In the genomic region with DNA sequence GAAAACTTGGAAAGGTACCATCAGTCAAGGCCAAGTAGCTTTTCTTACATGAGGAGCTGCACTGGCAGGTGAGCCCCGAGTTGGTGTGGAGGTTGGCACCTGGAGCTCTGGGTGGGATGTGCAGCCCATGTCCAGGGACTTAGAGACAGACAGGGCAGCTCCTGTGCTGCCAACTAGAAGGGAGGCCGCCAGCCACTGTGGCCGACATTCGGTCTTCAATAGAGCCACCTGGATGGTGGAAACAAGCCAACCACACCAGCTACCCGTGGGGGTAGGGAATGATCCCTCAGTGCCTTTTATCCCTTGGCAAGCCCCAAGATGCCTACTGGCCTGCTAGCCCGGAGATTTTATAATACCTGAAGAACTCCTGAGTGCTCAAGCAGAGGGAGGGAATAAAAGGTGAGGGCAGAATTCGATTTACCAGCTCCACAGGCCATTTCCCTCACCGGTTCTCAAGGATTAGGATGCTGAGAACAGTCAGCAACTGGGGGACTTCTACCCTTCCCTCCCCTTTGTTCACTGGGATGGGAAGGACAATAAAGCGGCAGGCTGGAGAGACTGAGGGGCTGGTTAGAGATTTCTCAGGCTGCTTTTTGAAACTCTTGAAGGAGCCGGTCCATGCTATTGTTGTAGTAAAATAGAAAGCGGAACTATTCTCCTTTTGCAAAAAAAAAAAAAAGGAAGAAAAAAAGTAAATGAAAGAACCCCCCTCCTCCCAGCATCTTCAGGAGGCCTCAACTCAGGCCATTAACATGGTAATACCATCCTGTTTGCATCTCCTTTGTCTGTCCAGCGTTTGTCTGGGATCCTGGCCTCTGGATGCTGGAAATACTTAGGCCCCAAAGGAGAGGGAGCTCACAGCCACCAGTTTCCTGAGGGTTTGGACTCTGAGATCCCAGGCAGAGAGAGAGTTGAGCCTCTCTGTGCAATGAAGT, we compare ENCODE assay signal across 1 cellular context.
TF ChIP-seq lines count a peak whose summit lies in the region.

No MANE protein-coding gene starts in this region.

TF ChIP-seq in H1, 55 proteins besides CTCF, POLR2A, EP300 and RAD21 (continued from another document):
- TF ChIP-seq KDM4A (IDR thresholded peaks at IDR 0.05; ENCODE audit: low read depth, low read length, severe bottlenecking): no peak
- TF ChIP-seq TAF1 (IDR thresholded peaks at IDR 0.05; ENCODE audit: low read depth, low read length): peak; percentile 50; the same call in 1 of the 2 replicates
- TF ChIP-seq ASH2L (IDR thresholded peaks at IDR 0.05; ENCODE audit: low read length): peak; percentile 30
- no peak for TF ChIP-seq NANOG (IDR thresholded peaks at IDR 0.05; ENCODE audit: insufficient read depth, low read depth, low read length, poor library complexity, severe bottlenecking)
- 0 out of 2 replicates have a peak, but pooled peaks have one; percentile 28 for TF ChIP-seq POLR2AphosphoS5 (IDR thresholded peaks at IDR 0.05; ENCODE audit: low read depth, low read length)
- TF ChIP-seq PHF8 (conservative IDR thresholded peaks at IDR 0.05; ENCODE audit: low read depth, low read length): no peak
- TF ChIP-seq FOSL1 (IDR thresholded peaks at IDR 0.05; ENCODE audit: insufficient read depth, low read depth, low read length): no peak
- TF ChIP-seq EGR1 (IDR thresholded peaks at IDR 0.05; ENCODE audit: borderline replicate concordance, low read depth, low read length): no peak
- TF ChIP-seq SP1 (IDR thresholded peaks at IDR 0.05; ENCODE audit: low read depth, low read length): peak; percentile 49
